In genomic region chr5:113513384-113514262, GRCh38 we compare ENCODE assay signal across 8 cellular contexts. TPM values are rescaled to one million over a fixed set of nuclear protein-coding genes. Genes with fewer than 3 reads are reported as not detected.
DNase-seq lines count a peak whose midpoint lies in the region; ATAC-seq and TF ChIP-seq lines count a peak whose summit lies in the region.

YTHDC2 (plus strand) TSS chr5:113513694; CDS start chr5:113513896, 202 bp downstream.

- TF ChIP-seq CTCF in AG04450 (IDR thresholded peaks at IDR 0.05; ENCODE audit: low read depth, low read length) (peak; percentile 41), WTC11 (IDR thresholded peaks at IDR 0.05) (no peak), cardiac fibroblast (IDR thresholded peaks at IDR 0.05; ENCODE audit: low read depth, low read length) (no peak)

- no peaks in the 10 kb centered on the region for H3K27me3 ChIP-seq in AG04450 (ENCODE audit: control insufficient read depth, insufficient read depth, low read length)

- peaks cover 4% of the 10 kb centered on the region for H3K36me3 Mint-ChIP-seq in WTC11
- peaks cover 0 to 4% (median 3%) of the 10 kb centered on the region in 3 donors for H3K36me3 Mint-ChIP-seq in immature natural killer cell

- H3K27ac Mint-ChIP-seq in WTC11 (peak within 1 kb of the TSS; percentile 77), immature natural killer cell (peak within 1 kb of the TSS; percentile 91 to 97 (median 96))

- H3K9me3 Mint-ChIP-seq in WTC11 (no peaks in the 10 kb centered on the region), immature natural killer cell (no peaks in the 10 kb centered on the region)

- H3K4me3 ChIP-seq in AG04450 (ENCODE audit: low read depth, low read length) (peak within 1 kb of the TSS; percentile 81), cardiac fibroblast (replicated peaks in 1 of 2; ENCODE audit: low read depth in 2 of 2, low read length in 2 of 2) (peak within 1 kb of the TSS; percentile 76 to 80)

- CTCF ChIA-PET in AG04450 (lab: Charles Lee) (interaction anchor here (1.0 to 5.5 kb wide), 4 partner anchors 134 to 592 kb away, joined by 3 to 50 read pairs (median 12); partner anchors contain the start of gene REEP5), WTC11 (lab: Charles Lee) (interaction anchor here (0.5 to 2.5 kb wide), 11 partner anchors 26 to 518 kb away, joined by 3 to 12 read pairs (median 4); no protein-coding TSS in a partner anchor)

- no peaks in the 10 kb centered on the region; the same call in 1 of the 2 replicates for H3K9me3 ChIP-seq in AG04450 (ENCODE audit: control insufficient read depth, insufficient read depth, low read length)

- DNase-seq in AG04450 (ENCODE audit: low read depth, low spot score), result peak; percentile 36
- peak; percentile 54 for DNase-seq in NCI-H2196 treated with DMSO at 0.1 percent for 48 hours (lab: John Stamatoyannopoulos, UW; ENCODE audit: unreplicated experiment)
- DNase-seq in WTC11 (ENCODE audit: low spot score), result peak; percentile 82
- peak; percentile 87 to 88 for DNase-seq in cardiac fibroblast (ENCODE audit: low read depth in 2 of 2)
- DNase-seq in immature natural killer cell, result peak; percentile 88 to 89 (median 88)
- peak; percentile 78 to 82 for DNase-seq in stimulated activated CD4-positive, alpha-beta T cell treated with anti-CD3 and anti-CD28 coated beads, Interleukin-12 subunit alpha, Interleukin-12 subunit beta, amount 100 ng/mL, for 24 hours (ENCODE audit: low read depth in 2 of 2)

- ATAC-seq in GM18868 (IDR thresholded peaks at IDR 0.05; ENCODE audit: unreplicated experiment) (peak; percentile 99), HG03108 (IDR thresholded peaks at IDR 0.05; ENCODE audit: unreplicated experiment) (peak; percentile 97), WTC11 (peak; percentile 95)

- H3K27ac ChIP-seq in AG04450 (ENCODE audit: low read depth, low read length), result no peak within 1 kb of the TSS

- H3K27me3 Mint-ChIP-seq in WTC11 (ENCODE audit: low read depth), result peaks cover 2% of the 10 kb centered on the region
- peaks cover 10 to 15% (median 10%) of the 10 kb centered on the region in 3 donors for H3K27me3 Mint-ChIP-seq in immature natural killer cell (ENCODE audit: low read depth in 3 of 3)

- H3K4me1 Mint-ChIP-seq in WTC11, result peaks cover 15% of the 10 kb centered on the region
- H3K4me1 Mint-ChIP-seq in immature natural killer cell, result peaks cover 29 to 49% of the 10 kb centered on the region in 2 donors

- H3K4me3 Mint-ChIP-seq in WTC11, result peak within 1 kb of the TSS; percentile 88
- peak within 1 kb of the TSS; percentile 93 to 98 (median 94) for H3K4me3 Mint-ChIP-seq in immature natural killer cell

- POLR2A ChIA-PET in AG04450 (lab: Yijun Ruan, JAX) (interaction anchor here (0.7 to 1.0 kb wide), 4 partner anchors 26 to 635 kb away, joined by 3 to 4 read pairs (median 4); partner anchors contain the start of gene MCC), WTC11 (lab: Charles Lee) (interaction anchor here (1.0 kb wide), 1 partner anchor 348 kb away, joined by 3 read pairs; no protein-coding TSS in a partner anchor)

TF ChIP-seq in WTC11, 78 proteins besides CTCF, POLR2A, EP300 and RAD21 (continues in another document):
- TF ChIP-seq ETV6 (CRISPR knock-in tag; IDR thresholded peaks at IDR 0.05), result 0 out of 2 replicates have a peak, but pooled peaks have one; percentile 8
- no peak for TF ChIP-seq NFATC4 (CRISPR knock-in tag; IDR thresholded peaks at IDR 0.05)
- no peak for TF ChIP-seq MXD4 (CRISPR knock-in tag; IDR thresholded peaks at IDR 0.05; ENCODE audit: borderline replicate concordance)
- TF ChIP-seq, protein P1, sequence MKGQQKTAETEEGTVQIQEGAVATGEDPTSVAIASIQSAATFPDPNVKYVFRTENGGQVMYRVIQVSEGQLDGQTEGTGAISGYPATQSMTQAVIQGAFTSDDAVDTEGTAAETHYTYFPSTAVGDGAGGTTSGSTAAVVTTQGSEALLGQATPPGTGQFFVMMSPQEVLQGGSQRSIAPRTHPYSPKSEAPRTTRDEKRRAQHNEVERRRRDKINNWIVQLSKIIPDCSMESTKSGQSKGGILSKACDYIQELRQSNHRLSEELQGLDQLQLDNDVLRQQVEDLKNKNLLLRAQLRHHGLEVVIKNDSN (CRISPR knock-in tag; IDR thresholded peaks at IDR 0.05), result peak; percentile 72; the same call in 1 of the 2 replicates
- peak; percentile 56 for TF ChIP-seq FOXP4 (CRISPR knock-in tag; IDR thresholded peaks at IDR 0.05)
- TF ChIP-seq ATF3 (CRISPR knock-in tag; conservative IDR thresholded peaks at IDR 0.05), result no peak
- TF ChIP-seq, protein P2, sequence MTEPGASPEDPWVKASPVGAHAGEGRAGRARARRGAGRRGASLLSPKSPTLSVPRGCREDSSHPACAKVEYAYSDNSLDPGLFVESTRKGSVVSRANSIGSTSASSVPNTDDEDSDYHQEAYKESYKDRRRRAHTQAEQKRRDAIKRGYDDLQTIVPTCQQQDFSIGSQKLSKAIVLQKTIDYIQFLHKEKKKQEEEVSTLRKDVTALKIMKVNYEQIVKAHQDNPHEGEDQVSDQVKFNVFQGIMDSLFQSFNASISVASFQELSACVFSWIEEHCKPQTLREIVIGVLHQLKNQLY (CRISPR knock-in tag; IDR thresholded peaks at IDR 0.05), result no peak
- TF ChIP-seq CREB1 (CRISPR knock-in tag; IDR thresholded peaks at IDR 0.05), result 0 out of 2 replicates have a peak, but pooled peaks have one; percentile 18
- peak; percentile 81; the same call in 1 of the 2 replicates for TF ChIP-seq FOXK1 (CRISPR knock-in tag; IDR thresholded peaks at IDR 0.05)
- TF ChIP-seq, protein P3, sequence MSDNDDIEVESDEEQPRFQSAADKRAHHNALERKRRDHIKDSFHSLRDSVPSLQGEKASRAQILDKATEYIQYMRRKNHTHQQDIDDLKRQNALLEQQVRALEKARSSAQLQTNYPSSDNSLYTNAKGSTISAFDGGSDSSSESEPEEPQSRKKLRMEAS (CRISPR knock-in tag; IDR thresholded peaks at IDR 0.05), result peak; percentile 84
- TF ChIP-seq GABPB1 (CRISPR knock-in tag; IDR thresholded peaks at IDR 0.05), result 0 out of 2 replicates have a peak, but pooled peaks have one; percentile 21
- TF ChIP-seq SP1 (CRISPR knock-in tag; conservative IDR thresholded peaks at IDR 0.05), result peak; percentile 65; the same call in 1 of the 2 replicates
- peak; percentile 31; the same call in 1 of the 2 replicates for TF ChIP-seq HMGA2 (CRISPR knock-in tag; IDR thresholded peaks at IDR 0.05)
- TF ChIP-seq E2F5 (CRISPR knock-in tag; IDR thresholded peaks at IDR 0.05), result peak; percentile 74; the same call in 1 of the 2 replicates
- TF ChIP-seq CBFB (CRISPR knock-in tag; IDR thresholded peaks at IDR 0.05; ENCODE audit: low read depth), result no peak
- 0 out of 2 replicates have a peak, but pooled peaks have one; percentile 14 for TF ChIP-seq ZNF263 (CRISPR knock-in tag; IDR thresholded peaks at IDR 0.05; ENCODE audit: low read depth)
- peak; percentile 95 for TF ChIP-seq CREM (CRISPR knock-in tag; IDR thresholded peaks at IDR 0.05)

RNA-seq across cellular contexts. Expression of gene YTHDC2, which starts in this region (rescaled TPM):
- 8.2 and 10.7 TPM in 2 replicates for polyA plus RNA-seq in AG04450 (2011; rRNA removed)
- 12.6 and 19.0 TPM in 2 replicates for polyA minus RNA-seq in AG04450 (2011; rRNA and poly(A)+ RNA removed)
- total RNA-seq in WTC11 (2021), result 17.6 to 21.6 TPM (median 19.9 TPM) in 3 replicates
- 10 to 100 TPM in 1 of 3 donors, 1 to 10 TPM in 2; 3.9 to 11.3 (median 7.3) TPM for polyA plus RNA-seq in immature natural killer cell

Comparison
In these comparisons a context has a peak if more than half of its experiments do, and no peak if none do; other contexts are left out.
1. DNase-seq: peak in every context shown above with its lines; median percentile 88 in immature natural killer cell; 88 in cardiac fibroblast; 82 in WTC11; 80 in stimulated activated CD4-positive, alpha-beta T cell treated with anti-CD3 and anti-CD28 coated beads, Interleukin-12 subunit alpha, Interleukin-12 subunit beta, amount 100 ng/mL, for 24 hours; 54 in NCI-H2196 treated with DMSO at 0.1 percent for 48 hours; 36 in AG04450.